Comparison of ENCODE assay signal across 14 cellular contexts in genomic region chr16:3980311-3981111, GRCh38.
DNase-seq lines count a peak whose midpoint lies in the region; TF ChIP-seq lines count a peak whose summit lies in the region.
"Had no signal": no experiment of that assay in that cellular context is flagged by ENCODE, and none has a peak within 500 bp of the region (broad histone marks: within the 10 kb centered on the region; RNA-seq: fewer than 3 reads in every experiment).

No MANE protein-coding gene starts in this region.

- H3K27ac ChIP-seq in brain microvascular endothelial cell (no peak overlapping the region), mesenchymal stem cell (ENCODE audit: low read length, poor library complexity, severe bottlenecking) (peak overlapping the region; percentile 53), trophoblast cell (ENCODE audit: low read depth, low read length) (no peak overlapping the region), sigmoid colon (peak overlapping the region in 2 of 4 donors; percentile 47 to 55)

- H3K9ac ChIP-seq in mesenchymal stem cell (ENCODE audit: low read length) (peak overlapping the region; percentile 21), trophoblast cell (ENCODE audit: low read length) (no peak overlapping the region)

- TF ChIP-seq POLR2A in sigmoid colon (IDR thresholded peaks at IDR 0.05), result no peak

- peak; percentile 63 for DNase-seq in AG08395 (ENCODE audit: low spot score)
- peak; percentile 62 for DNase-seq in HS-27A (ENCODE audit: low read depth)
- DNase-seq in brain microvascular endothelial cell, result peak; percentile 24
- DNase-seq in mesenchymal stem cell, result peak; percentile 80
- no peak for DNase-seq in GM19240 (ENCODE audit: insufficient read length, low spot score)
- no peak for DNase-seq in activated T-cell treated with anti-CD3 and anti-CD28 coated beads, Interleukin-2, amount 50 U/mL, for 48 hours
- no peak for DNase-seq in trophoblast cell
- no peak for DNase-seq in sigmoid colon
- DNase-seq: activated CD4-positive, alpha-beta memory T cell treated with anti-CD3 and anti-CD28 coated beads, Interleukin-2, amount 10 ng/mL, durations not matched to agents 7 days and 5 days; activated naive CD8-positive, alpha-beta T cell treated with anti-CD3 and anti-CD28 coated beads, Interleukin-2, amount 10 ng/mL, durations not matched to agents 7 days and 5 days; CD4-positive, alpha-beta T cell; endodermal cell; islet precursor cell; stimulated activated CD4-positive, alpha-beta T cell treated with anti-CD3 and anti-CD28 coated beads, Interleukin-4, amount 100 ng/mL, for 1 hour had no signal

- H3K36me3 ChIP-seq in brain microvascular endothelial cell (replicated peaks) (no peaks in the 10 kb centered on the region), mesenchymal stem cell (ENCODE audit: control insufficient read depth in 1 of 2, insufficient read depth in 2 of 2, low read depth in 1 of 2, low read length in 2 of 2) (peaks cover 24 to 51% of the 10 kb centered on the region in 2 experiments), trophoblast cell (ENCODE audit: control insufficient read depth in 1 of 2, insufficient read depth in 2 of 2, low read length in 2 of 2) (peaks cover 7 to 24% of the 10 kb centered on the region in 2 experiments), sigmoid colon (peaks cover 0 to 39% (median 16%) of the 10 kb centered on the region in 4 donors)

- 56% methylated on average over 17 of the region's 19 CpGs for WGBS in mesenchymal stem cell
- no CpG with 5 or more reads among the region's 19 CpGs for WGBS in trophoblast cell (ENCODE audit: extremely low coverage, insufficient coverage, insufficient read length)
- 78 to 86% methylated on average over 19 of the region's 19 CpGs for WGBS in sigmoid colon, 2 donors

- H2AK5ac ChIP-seq in mesenchymal stem cell (ENCODE audit: low read length, severe bottlenecking) (peak overlapping the region; percentile 91), trophoblast cell (ENCODE audit: low read length) (no peak overlapping the region)

- H3K79me1 ChIP-seq in mesenchymal stem cell (replicated peaks; ENCODE audit: low read length, poor library complexity, severe bottlenecking) (no peaks in the 10 kb centered on the region), trophoblast cell (ENCODE audit: low read length) (no peaks in the 10 kb centered on the region)

- H3K4me3 ChIP-seq in brain microvascular endothelial cell (ENCODE audit: low read depth, low read length) (no peak overlapping the region), mesenchymal stem cell (ENCODE audit: insufficient read depth in 1 of 2, low read depth in 1 of 2, low read length in 2 of 2) (no peak overlapping the region), trophoblast cell (ENCODE audit: low read depth, low read length) (no peak overlapping the region), sigmoid colon (no peak overlapping the region)

- TF ChIP-seq CTCF in brain microvascular endothelial cell (IDR thresholded peaks at IDR 0.05; ENCODE audit: low read depth, low read length, missing control alignments) (no peak), sigmoid colon (IDR thresholded peaks at IDR 0.05) (no peak)

- H3K79me2 ChIP-seq in trophoblast cell (ENCODE audit: control insufficient read depth, insufficient read depth, low read length, poor library complexity), result no peaks in the 10 kb centered on the region

- in situ Hi-C loops in brain microvascular endothelial cell (cut with HindIII; ENCODE audit: low pct_ligation_motif_present, low sequenced_read_pairs), result no loop called here

- peak overlapping the region; percentile 39 for H2BK15ac ChIP-seq in mesenchymal stem cell (ENCODE audit: low read depth, poor library complexity, severe bottlenecking)

- no peaks in the 10 kb centered on the region for H3K9me3 ChIP-seq in mesenchymal stem cell (ENCODE audit: control insufficient read depth, low read length)
- H3K9me3 ChIP-seq in trophoblast cell (ENCODE audit: insufficient read depth, low read depth, low read length), result peaks cover 2% of the 10 kb centered on the region
- no peaks in the 10 kb centered on the region for H3K9me3 ChIP-seq in sigmoid colon

- H2BK12ac ChIP-seq in mesenchymal stem cell (ENCODE audit: low read length in 2 of 2), result peak overlapping the region; percentile 91 to 99
- no peak overlapping the region for H2BK12ac ChIP-seq in trophoblast cell (ENCODE audit: low read length)

- H2BK120ac ChIP-seq in mesenchymal stem cell (ENCODE audit: low read depth, low read length), result peak overlapping the region; percentile 92
- no peak overlapping the region for H2BK120ac ChIP-seq in trophoblast cell (ENCODE audit: insufficient read depth, low read length, poor library complexity)

- peak overlapping the region; percentile 29 to 89 for H3K4ac ChIP-seq in mesenchymal stem cell (ENCODE audit: low read depth in 1 of 2, low read length in 2 of 2)
- H3K4ac ChIP-seq in trophoblast cell (ENCODE audit: low read depth, low read length), result no peak overlapping the region

- no peak overlapping the region for H2AFZ ChIP-seq in mesenchymal stem cell (ENCODE audit: low read depth, low read length)
- no peak overlapping the region for H2AFZ ChIP-seq in trophoblast cell (ENCODE audit: insufficient read depth, low read length, poor library complexity)

- H4K91ac ChIP-seq in mesenchymal stem cell (ENCODE audit: low read length) (peak overlapping the region; percentile 90), trophoblast cell (ENCODE audit: low read depth, low read length) (no peak overlapping the region)

- intact Hi-C loops in sigmoid colon (cut with DNase I), result loop anchor here (10.0 kb wide), 1 partner anchor 204 kb away; no protein-coding TSS in a partner anchor

- H4K8ac ChIP-seq in mesenchymal stem cell (ENCODE audit: low read length), result peak overlapping the region; percentile 83
- no peak overlapping the region for H4K8ac ChIP-seq in trophoblast cell (ENCODE audit: low read depth, low read length)

- TF ChIP-seq EP300 in sigmoid colon (IDR thresholded peaks at IDR 0.05), result no peak

- no peak overlapping the region for H4K12ac ChIP-seq in trophoblast cell (ENCODE audit: low read depth, low read length)

- H3K18ac ChIP-seq in mesenchymal stem cell (ENCODE audit: low read depth in 1 of 2, low read length in 2 of 2) (peak overlapping the region; percentile 60 to 86), trophoblast cell (ENCODE audit: low read length) (no peak overlapping the region)

- H3K14ac ChIP-seq in mesenchymal stem cell (ENCODE audit: low read length in 2 of 2) (peak overlapping the region in 1 of 2 experiments; percentile 87), trophoblast cell (ENCODE audit: low read length) (no peak overlapping the region)

- H3K4me1 ChIP-seq in mesenchymal stem cell (ENCODE audit: control insufficient read depth, insufficient read depth, low read depth, low read length), result peaks cover 20% of the 10 kb centered on the region
- peaks cover 0 to 2% of the 10 kb centered on the region in 2 experiments for H3K4me1 ChIP-seq in trophoblast cell (ENCODE audit: control insufficient read depth in 1 of 2, insufficient read depth in 2 of 2, low read length in 2 of 2)
- peaks cover 0 to 21% (median 18%) of the 10 kb centered on the region in 4 donors for H3K4me1 ChIP-seq in sigmoid colon

- H3K23ac ChIP-seq in mesenchymal stem cell (ENCODE audit: low read length in 2 of 2) (peak overlapping the region in 1 of 2 experiments; percentile 37), trophoblast cell (ENCODE audit: low read length) (no peak overlapping the region)

- H2BK5ac ChIP-seq in mesenchymal stem cell (ENCODE audit: low read depth, low read length, poor library complexity, severe bottlenecking) (peak overlapping the region; percentile 47), trophoblast cell (ENCODE audit: low read depth, low read length, poor library complexity) (no peak overlapping the region)

- H3K4me2 ChIP-seq in mesenchymal stem cell (ENCODE audit: low read length, poor library complexity, severe bottlenecking) (no peak overlapping the region), trophoblast cell (ENCODE audit: low read length) (no peak overlapping the region)

- H3K27me3 ChIP-seq in brain microvascular endothelial cell (replicated peaks) (no peaks in the 10 kb centered on the region), mesenchymal stem cell (ENCODE audit: control insufficient read depth in 1 of 2, insufficient read depth in 1 of 2, low read length in 2 of 2) (no peaks in the 10 kb centered on the region), trophoblast cell (ENCODE audit: insufficient read depth, low read length) (no peaks in the 10 kb centered on the region), sigmoid colon (no peaks in the 10 kb centered on the region)

Comparison
In these comparisons a context has a peak if more than half of its experiments do, and no peak if none do; other contexts are left out.
1. DNase-seq: peak in AG08395 (single experiment), HS-27A (single experiment), brain microvascular endothelial cell (single experiment) and mesenchymal stem cell (single experiment); none in GM19240 (single experiment), activated T-cell treated with anti-CD3 and anti-CD28 coated beads, Interleukin-2, amount 50 U/mL, for 48 hours (0 of 2), trophoblast cell (0 of 2) and sigmoid colon (single experiment).